Comparison of ENCODE assay signal across 8 cellular contexts in genomic region chr9:95048225-95049087, GRCh38.
A peak's percentile ranks its signal among the peaks of the same experiment; 100 is the strongest.
DNase-seq lines count a peak whose midpoint lies in the region; ATAC-seq, FAIRE-seq and TF ChIP-seq lines count a peak whose summit lies in the region.

No MANE protein-coding gene starts in this region.

- intact Hi-C loops in activated CD4-positive, alpha-beta memory T cell treated with anti-CD3 and anti-CD28 coated beads for 36 hours (cut with micrococcal nuclease), result no loop called here

- H3K27ac ChIP-seq in H1 (ENCODE audit: low read depth, low read length), result no peak overlapping the region
- peak overlapping the region; percentile 71 to 80 for H3K27ac ChIP-seq in mucosa of rectum (ENCODE audit: low read depth in 2 of 2, low read length in 2 of 2)

- ATAC-seq in HG02759 (IDR thresholded peaks at IDR 0.05; ENCODE audit: unreplicated experiment), result peak; percentile 91

- no peak overlapping the region for H3K14ac ChIP-seq in H1 (ENCODE audit: insufficient read length)

- peaks cover 6% of the 10 kb centered on the region for H3K4me1 Mint-ChIP-seq in activated CD4-positive, alpha-beta memory T cell treated with anti-CD3 and anti-CD28 coated beads for 36 hours (ENCODE audit: low read depth)

- H3K36me3 ChIP-seq in H1 (ENCODE audit: control insufficient read depth in 2 of 4, insufficient read depth in 4 of 4, low read length in 3 of 4), result no peaks in the 10 kb centered on the region
- H3K36me3 ChIP-seq in mucosa of rectum (ENCODE audit: control insufficient read depth in 2 of 2, insufficient read depth in 2 of 2, low read length in 2 of 2), result peaks cover 0 to 10% of the 10 kb centered on the region in 2 donors

- H3K27me3 Mint-ChIP-seq in activated CD4-positive, alpha-beta memory T cell treated with anti-CD3 and anti-CD28 coated beads for 36 hours, result peaks cover 14% of the 10 kb centered on the region

- TF ChIP-seq CTCF in GM10248 (IDR thresholded peaks at IDR 0.05; ENCODE audit: control extremely low read depth, extremely low read depth, low read depth, missing control alignments), result no peak
- TF ChIP-seq CTCF in H1 (IDR thresholded peaks at IDR 0.05; ENCODE audit: control extremely low read depth in 1 of 3, insufficient read depth in 1 of 3, low read depth in 1 of 3, low read length in 3 of 3), result no peak

- H2BK5ac ChIP-seq in H1 (ENCODE audit: low read depth, low read length), result no peak overlapping the region

- no peak overlapping the region for H2BK20ac ChIP-seq in H1 (ENCODE audit: low read length)

- H4K5ac ChIP-seq in H1 (ENCODE audit: insufficient read length, low read depth, low read length), result no peak overlapping the region

- DNase-seq in GM10248 (ENCODE audit: extremely low spot score) (peak; percentile 85), NCI-H524 treated with DMSO at 0.1 percent for 48 hours (lab: John Stamatoyannopoulos, UW) (peak; percentile 9), H1 (ENCODE audit: low read depth in 1 of 2, low spot score in 2 of 2) (peak in 1 of 2 experiments; percentile 72), mesenteric fat pad (ENCODE audit: low spot score) (no peak)
- DNase-seq in activated CD4-positive, alpha-beta memory T cell treated with anti-CD3 and anti-CD28 coated beads for 36 hours, result peak; percentile 62
- DNase-seq in stimulated activated CD8-positive, alpha-beta memory T cell treated with anti-CD3 and anti-CD28 coated beads, Interleukin-7, amount 100 ng/mL, for 24 hours (ENCODE audit: low read depth), result peak; percentile 31

- 0 out of 7 replicates have a peak overlapping the region, but pooled peaks of 2 of the 4 experiments have one; percentile 15 to 25 for H3K9ac ChIP-seq in H1 (replicated peaks in 1 of 4; ENCODE audit: extremely low read depth in 1 of 4, low read depth in 3 of 4, low read length in 3 of 4)
- peak overlapping the region; percentile 75 to 76 for H3K9ac ChIP-seq in mucosa of rectum (ENCODE audit: low read depth in 1 of 2, low read length in 2 of 2)

- H2BK120ac ChIP-seq in H1 (replicated peaks; ENCODE audit: low read depth, low read length), result no peak overlapping the region

- H2AFZ ChIP-seq in H1 (ENCODE audit: low read length), result 0 out of 2 replicates have a peak overlapping the region, but pooled peaks have one; percentile 18

- H3K23me2 ChIP-seq in H1 (ENCODE audit: low read depth, low read length), result peaks cover 12% of the 10 kb centered on the region

- H3K4me1 ChIP-seq in H1 (replicated peaks in 1 of 4; ENCODE audit: control insufficient read depth in 3 of 4, insufficient read depth in 4 of 4, low read length in 3 of 4) (peaks cover 6 to 20% (median 12%) of the 10 kb centered on the region in 4 experiments), mucosa of rectum (ENCODE audit: control insufficient read depth in 2 of 2, insufficient read depth in 2 of 2, low read length in 2 of 2) (peaks cover 8 to 12% of the 10 kb centered on the region in 2 donors)

- H3K4me3 ChIP-seq in H1 (ENCODE audit: extremely low read depth in 1 of 4, insufficient read depth in 2 of 4, low read depth in 3 of 4, low read length in 4 of 4), result peak overlapping the region; percentile 55 to 75 (median 66)
- H3K4me3 ChIP-seq in mucosa of rectum (ENCODE audit: low read length in 2 of 2), result peak overlapping the region; percentile 71 to 86

- TF ChIP-seq POLR2A in H1 (IDR thresholded peaks at IDR 0.05; ENCODE audit: control extremely low read depth in 1 of 2, low read depth in 2 of 2, low read length in 2 of 2), result no peak

- CTCF ChIA-PET in GM10248 (lab: Yijun Ruan, JAX) (no interaction called here), H1 (lab: Charles Lee; ENCODE audit: partially characterized antibody) (interaction anchor here (0.5 to 1.7 kb wide), 3 partner anchors 40 to 265 kb away, joined by 3 to 4 read pairs (median 3); no protein-coding TSS in a partner anchor)
- CTCF ChIA-PET in activated CD4-positive, alpha-beta memory T cell treated with anti-CD3 and anti-CD28 coated beads for 36 hours (lab: Charles Lee), result interaction anchor here (0.8 to 1.3 kb wide), 2 partner anchors 11 to 78 kb away, joined by 3 to 7 read pairs; no protein-coding TSS in a partner anchor

- H3K79me2 ChIP-seq in H1 (ENCODE audit: control insufficient read depth in 1 of 2, insufficient read depth in 2 of 2, low read length in 2 of 2), result no peaks in the 10 kb centered on the region

- FAIRE-seq in H1 (lab: Jason Lieb, UNC), result no peak

- no peak overlapping the region; the same call in 1 of the 2 replicates for H2BK12ac ChIP-seq in H1 (ENCODE audit: low read depth, low read length)

- no peak overlapping the region for H3K18ac ChIP-seq in H1 (ENCODE audit: extremely low read depth, low read length)

- H3K4ac ChIP-seq in H1 (replicated peaks; ENCODE audit: insufficient read length, low read depth, low read length), result no peak overlapping the region

- no peak overlapping the region for H3K56ac ChIP-seq in H1 (replicated peaks; ENCODE audit: insufficient read length, low read depth, low read length)

- H4K20me1 ChIP-seq in H1 (replicated peaks in 1 of 2; ENCODE audit: control insufficient read depth in 1 of 2, insufficient read depth in 2 of 2, low read length in 2 of 2), result peaks cover 0 to 5% of the 10 kb centered on the region in 2 experiments

- peak overlapping the region; percentile 72 for H3K4me3 Mint-ChIP-seq in activated CD4-positive, alpha-beta memory T cell treated with anti-CD3 and anti-CD28 coated beads for 36 hours

- H4K8ac ChIP-seq in H1 (ENCODE audit: extremely low read depth, insufficient read depth, low read length), result no peak overlapping the region

- no peak overlapping the region for H3K23ac ChIP-seq in H1 (ENCODE audit: insufficient read length)

- H2AK5ac ChIP-seq in H1 (ENCODE audit: low read depth, low read length), result no peak overlapping the region

- 4% methylated on average over 43 of the region's 58 CpGs; no CpG with 5 or more reads in 1 of the 2 experiments for WGBS in H1 (ENCODE audit: extremely low coverage in 1 of 2, insufficient coverage in 1 of 2, insufficient read length in 1 of 2, insufficient replicate concordance in 2 of 2, low coverage in 1 of 2, low lambda C conversion rate in 2 of 2, missing lambda C conversion rate in 1 of 2), 2 experiments

- no peaks in the 10 kb centered on the region for H3K9me3 Mint-ChIP-seq in activated CD4-positive, alpha-beta memory T cell treated with anti-CD3 and anti-CD28 coated beads for 36 hours

- H2BK15ac ChIP-seq in H1 (ENCODE audit: low read length), result no peak overlapping the region

- POLR2A ChIA-PET in GM10248 (lab: Yijun Ruan, JAX), result no interaction called here
- POLR2A ChIA-PET in activated CD4-positive, alpha-beta memory T cell treated with anti-CD3 and anti-CD28 coated beads for 36 hours (lab: Charles Lee), result no interaction called here
- POLR2A ChIA-PET in H1 (lab: Charles Lee; ENCODE audit: partially characterized antibody), result no interaction called here

- H3K27me3 ChIP-seq in H1 (replicated peaks in 1 of 4; ENCODE audit: control insufficient read depth in 3 of 4, extremely low read depth in 1 of 4, insufficient read depth in 3 of 4, low read length in 3 of 4) (peaks cover 0 to 20% (median 9%) of the 10 kb centered on the region in 4 experiments; a peak in 6 of 7 replicates), mucosa of rectum (ENCODE audit: control insufficient read depth in 2 of 2, insufficient read depth in 2 of 2, low read length in 2 of 2) (no peaks in the 10 kb centered on the region)

- H3K27ac Mint-ChIP-seq in activated CD4-positive, alpha-beta memory T cell treated with anti-CD3 and anti-CD28 coated beads for 36 hours, result no peak overlapping the region

- no peak overlapping the region for H4K91ac ChIP-seq in H1 (replicated peaks; ENCODE audit: insufficient read length, low read length)

- TF ChIP-seq RAD21 in H1 (IDR thresholded peaks at IDR 0.05 in 1 of 2, conservative IDR thresholded peaks at IDR 0.05 in 1 of 2; ENCODE audit: low read depth in 2 of 2, low read length in 2 of 2), result no peak

- no peaks in the 10 kb centered on the region for H3K36me3 Mint-ChIP-seq in activated CD4-positive, alpha-beta memory T cell treated with anti-CD3 and anti-CD28 coated beads for 36 hours

- TF ChIP-seq EP300 in H1 (IDR thresholded peaks at IDR 0.05; ENCODE audit: borderline replicate concordance in 1 of 2, low read depth in 2 of 2, low read length in 2 of 2), result no peak

- H3K79me1 ChIP-seq in H1 (ENCODE audit: low read depth, low read length), result no peaks in the 10 kb centered on the region

- H3K4me2 ChIP-seq in H1 (ENCODE audit: insufficient read depth in 1 of 2, low read depth in 2 of 2, low read length in 2 of 2), result peak overlapping the region; percentile 84 to 86

- H3K9me3 ChIP-seq in H1 (ENCODE audit: insufficient read depth in 2 of 2, low read depth in 1 of 2, low read length in 1 of 2) (no peaks in the 10 kb centered on the region), mucosa of rectum (ENCODE audit: control insufficient read depth in 2 of 2, low read length in 2 of 2) (no peaks in the 10 kb centered on the region)

TF ChIP-seq in H1, 55 proteins besides CTCF, POLR2A, EP300 and RAD21:
- TF ChIP-seq EZH2 (IDR thresholded peaks at IDR 0.05; ENCODE audit: low read depth, low read length, severe bottlenecking) (peak; percentile 11), ASH2L (IDR thresholded peaks at IDR 0.05; ENCODE audit: low read length) (peak; percentile 23), BCL11A (IDR thresholded peaks at IDR 0.05; ENCODE audit: low read depth in 2 of 2, low read length in 2 of 2) (no peak), EGR1 (IDR thresholded peaks at IDR 0.05; ENCODE audit: borderline replicate concordance, low read depth, low read length) (peak; percentile 82; the same call in 1 of the 2 replicates), E2F6 (IDR thresholded peaks at IDR 0.05) (no peak), SUZ12 (IDR thresholded peaks at IDR 0.05; ENCODE audit: low read length) (peak; percentile 50; the same call in 1 of the 2 replicates), RBBP5 (IDR thresholded peaks at IDR 0.05; ENCODE audit: borderline replicate concordance, low read depth, low read length) (0 out of 2 replicates have a peak, but pooled peaks have one; percentile 38), TAF7 (optimal IDR thresholded peaks at IDR 0.05; ENCODE audit: borderline replicate concordance, low read depth, low read length) (no peak), BACH1 (IDR thresholded peaks at IDR 0.05; ENCODE audit: low read length) (peak; percentile 21; the same call in 1 of the 2 replicates)
TF ChIP-seq in H1: peak in this region for 6.
